In the genomic region with DNA sequence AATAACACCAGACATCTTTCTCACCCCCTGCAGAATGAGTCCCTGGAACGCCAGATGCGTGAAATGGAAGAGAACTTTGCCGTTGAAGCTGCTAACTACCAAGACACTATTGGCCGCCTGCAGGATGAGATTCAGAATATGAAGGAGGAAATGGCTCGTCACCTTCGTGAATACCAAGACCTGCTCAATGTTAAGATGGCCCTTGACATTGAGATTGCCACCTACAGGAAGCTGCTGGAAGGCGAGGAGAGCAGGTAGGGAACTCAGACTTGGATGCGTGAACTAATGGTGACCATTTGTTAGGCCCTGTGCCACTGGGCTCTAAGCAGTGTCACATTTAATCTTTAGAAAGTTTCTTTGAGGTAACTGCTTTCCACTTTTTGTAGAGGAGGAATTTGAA, we compare ENCODE assay signal across 9 cellular contexts. TPM values are rescaled to one million over a fixed set of nuclear protein-coding genes. Genes with fewer than 3 reads are reported as not detected.
DNase-seq lines count a peak whose midpoint lies in the region; ATAC-seq, FAIRE-seq and TF ChIP-seq lines count a peak whose summit lies in the region.
"Had no signal": no experiment of that assay in that cellular context is flagged by ENCODE, and none has a peak within 500 bp of the region (broad histone marks: within the 10 kb centered on the region; RNA-seq: fewer than 3 reads in every experiment).

No MANE protein-coding gene starts in this region.

- peaks cover 58 to 84% of the 10 kb centered on the region in 2 donors for H3K36me3 Mint-ChIP-seq in CD4-positive, alpha-beta memory T cell

- peak overlapping the region; percentile 97 for H3K4me2 ChIP-seq in endothelial cell of umbilical vein (ENCODE audit: insufficient read depth, low read length)

- no peaks in the 10 kb centered on the region for H3K27me3 ChIP-seq in CD4-positive, alpha-beta memory T cell (ENCODE audit: insufficient read depth, low read length)
- H3K27me3 ChIP-seq in endothelial cell of umbilical vein (ENCODE audit: control insufficient read depth in 2 of 2, insufficient read depth in 2 of 2, low read length in 2 of 2) (no peaks in the 10 kb centered on the region), rectal smooth muscle tissue (ENCODE audit: control insufficient read depth, insufficient read depth, low read length) (no peaks in the 10 kb centered on the region)

- no peak for ATAC-seq in GM18873 (IDR thresholded peaks at IDR 0.05; ENCODE audit: low FRiP score, unreplicated experiment)

- peaks cover 51% of the 10 kb centered on the region for H3K79me2 ChIP-seq in endothelial cell of umbilical vein (ENCODE audit: control insufficient read depth, insufficient read depth, low read length)

- dilution Hi-C loops in endothelial cell of umbilical vein (cut with MboI; ENCODE audit: extremely low pct_ligation_motif_present, low sequenced_read_pairs): no loop called here

- no peaks in the 10 kb centered on the region for H3K27me3 Mint-ChIP-seq in CD4-positive, alpha-beta memory T cell

- peak in 1 of 2 donors; percentile 12 for TF ChIP-seq CTCF in endothelial cell of umbilical vein (IDR thresholded peaks at IDR 0.05; ENCODE audit: extremely low read depth in 1 of 2, insufficient read depth in 1 of 2, low read depth in 1 of 2, low read length in 2 of 2)

- peak overlapping the region; percentile 39 for H3K27ac ChIP-seq in CD4-positive, alpha-beta memory T cell (ENCODE audit: low read depth, low read length)
- peak overlapping the region; percentile 10 for H3K27ac ChIP-seq in endothelial cell of umbilical vein (ENCODE audit: insufficient read depth, low read depth, low read length)
- no peak overlapping the region for H3K27ac ChIP-seq in rectal smooth muscle tissue (ENCODE audit: low read depth, low read length)

- TF ChIP-seq POLR2A in endothelial cell of umbilical vein (IDR thresholded peaks at IDR 0.05; ENCODE audit: low read depth, low read length): no peak

- H3K9me1 ChIP-seq in endothelial cell of umbilical vein (replicated peaks; ENCODE audit: control insufficient read depth, extremely low read depth, insufficient read depth, low read length): no peaks in the 10 kb centered on the region

- H3K9ac ChIP-seq in endothelial cell of umbilical vein (replicated peaks; ENCODE audit: extremely low read depth, insufficient read depth, low read length) (peak overlapping the region; percentile 89), rectal smooth muscle tissue (ENCODE audit: low read length) (no peak overlapping the region)

- CTCF ChIA-PET in CD4-positive, alpha-beta memory T cell (lab: Charles Lee; ENCODE audit: partially characterized antibody): interaction anchor here (1.0 kb wide), 1 partner anchor 407 kb away, joined by 3 read pairs; no protein-coding TSS in a partner anchor
- CTCF ChIA-PET in endothelial cell of umbilical vein (lab: Charles Lee): interaction anchor here (1.2 kb wide), 1 partner anchor 382 kb away, joined by 4 read pairs; no protein-coding TSS in a partner anchor

- peaks cover 0 to 5% (median 0%) of the 10 kb centered on the region in 8 donors for H3K9me3 Mint-ChIP-seq in CD4-positive, alpha-beta memory T cell

- H3K4me1 Mint-ChIP-seq in CD4-positive, alpha-beta memory T cell: peaks cover 28 to 68% (median 50%) of the 10 kb centered on the region in 4 donors

- peaks cover 28% of the 10 kb centered on the region for H4K20me1 ChIP-seq in endothelial cell of umbilical vein (replicated peaks; ENCODE audit: control insufficient read depth, extremely low read depth, insufficient read depth, low read length)

- no TSS peak for BruUV-seq in endothelial cell of umbilical vein (replicated peaks; lab: Mats Ljungman, UMichigan)

- H3K4me3 ChIP-seq in CD4-positive, alpha-beta memory T cell (ENCODE audit: low read length in 2 of 2): no peak overlapping the region
- H3K4me3 ChIP-seq in endothelial cell of umbilical vein (replicated peaks in 1 of 3; ENCODE audit: insufficient read depth in 1 of 3, low read depth in 1 of 3, low read length in 3 of 3) (peak overlapping the region in 1 of 3 experiments; percentile 35), rectal smooth muscle tissue (ENCODE audit: low read length) (peak overlapping the region; percentile 7)

- POLR2A ChIA-PET in CD4-positive, alpha-beta memory T cell (lab: Charles Lee; ENCODE audit: partially characterized antibody): interaction anchor here (0.7 to 15.7 kb wide), 3 partner anchors 32 to 418 kb away, joined by 3 to 483 read pairs (median 5); a partner anchor contains a TSS
- POLR2A ChIA-PET in endothelial cell of umbilical vein (lab: Charles Lee): interaction anchor here (0.7 to 1.7 kb wide), 2 partner anchors 34 to 239 kb away, joined by 3 to 5 read pairs; a partner anchor contains a TSS

- no peak for FAIRE-seq in endothelial cell of umbilical vein (lab: Jason Lieb, UNC)

- H3K4me1 ChIP-seq in CD4-positive, alpha-beta memory T cell (ENCODE audit: insufficient read depth, low read length): peaks cover 49% of the 10 kb centered on the region
- peaks cover 36% of the 10 kb centered on the region for H3K4me1 ChIP-seq in endothelial cell of umbilical vein (ENCODE audit: control insufficient read depth, extremely low read depth, insufficient read depth, low read length)
- peaks cover 17% of the 10 kb centered on the region for H3K4me1 ChIP-seq in rectal smooth muscle tissue (ENCODE audit: control insufficient read depth, insufficient read depth, low read length)

- peak overlapping the region in 5 of 8 donors; percentile 21 to 61 (median 32) for H3K4me3 Mint-ChIP-seq in CD4-positive, alpha-beta memory T cell

- H3K27ac Mint-ChIP-seq in CD4-positive, alpha-beta memory T cell: peak overlapping the region; percentile 53 to 99 (median 78)

- H3K9me3 ChIP-seq in CD4-positive, alpha-beta memory T cell (ENCODE audit: control insufficient read depth in 1 of 2, low read length in 2 of 2): no peaks in the 10 kb centered on the region
- no peaks in the 10 kb centered on the region for H3K9me3 ChIP-seq in endothelial cell of umbilical vein (replicated peaks; ENCODE audit: control insufficient read depth, insufficient read depth, low read length)

- H2AFZ ChIP-seq in endothelial cell of umbilical vein (ENCODE audit: low read depth, low read length): no peak overlapping the region

- intact Hi-C loops in CD4-positive, alpha-beta memory T cell (cut with micrococcal nuclease): no loop called here
- intact Hi-C loops in endothelial cell of umbilical vein (cut with micrococcal nuclease): no loop called here

- DNase-seq in CD4-positive, alpha-beta memory T cell: no peak
- DNase-seq in M059J (ENCODE audit: low read depth) (peak; percentile 44), endothelial cell of umbilical vein (ENCODE audit: low read depth, low spot score) (peak; percentile 32), NCI-H446 treated with DMSO at 0.1 percent for 48 hours (lab: John Stamatoyannopoulos, UW) (no peak), islet precursor cell (no peak), NCI-H2107 (lab: John Stamatoyannopoulos, UW) (no peak)
- DNase-seq: SHP77 treated with DMSO at 0.1 percent for 48 hours had no signal

- H3K36me3 ChIP-seq in CD4-positive, alpha-beta memory T cell (ENCODE audit: insufficient read depth, low read length): peaks cover 70% of the 10 kb centered on the region
- H3K36me3 ChIP-seq in endothelial cell of umbilical vein (ENCODE audit: control insufficient read depth in 2 of 2, extremely low read depth in 1 of 2, insufficient read depth in 2 of 2, low read length in 2 of 2) (peaks cover 27 to 70% of the 10 kb centered on the region in 2 experiments), rectal smooth muscle tissue (ENCODE audit: control insufficient read depth, insufficient read depth, low read length) (peaks cover 28% of the 10 kb centered on the region)

TF ChIP-seq in endothelial cell of umbilical vein, 7 proteins besides CTCF, POLR2A, EP300 and RAD21:
- TF ChIP-seq POLR2AphosphoS5 (IDR thresholded peaks at IDR 0.05; ENCODE audit: insufficient read depth, low read depth, low read length) (no peak), FOS (IDR thresholded peaks at IDR 0.05; ENCODE audit: borderline replicate concordance, insufficient read depth, low read length) (no peak), GATA2 (IDR thresholded peaks at IDR 0.05; ENCODE audit: insufficient read depth, insufficient read length, low read depth, low read length) (no peak), JUN (IDR thresholded peaks at IDR 0.05; ENCODE audit: borderline replicate concordance, insufficient read depth, insufficient read length, low read depth) (no peak)
TF ChIP-seq in endothelial cell of umbilical vein: peak in this region for 0.

RNA-seq across cellular contexts. Expression of a gene that starts 7.1 kb away (rescaled TPM):
- 100 to 1,000 TPM; 657 to 677 TPM for total RNA-seq in CD4-positive, alpha-beta memory T cell
- polyA plus RNA-seq in CD4-positive, alpha-beta memory T cell: 100 to 1,000 TPM; 309 to 696 TPM
- total RNA-seq in M059J (2014; rRNA removed; shearing (Covaris generic)): 2,499 and 3,150 TPM in 2 replicates
- 5,754 and 5,781 TPM in 2 replicates for total RNA-seq in endothelial cell of umbilical vein
- 5,699 and 8,361 TPM in 2 replicates for polyA plus RNA-seq in endothelial cell of umbilical vein
- polyA plus RNA-seq in endothelial cell of umbilical vein (2011; cell fraction: cytosol; rRNA removed): 5,912 and 6,029 TPM in 2 replicates
- polyA plus RNA-seq in endothelial cell of umbilical vein (2011; cell fraction: nucleus; rRNA removed): 4,094 and 4,300 TPM in 2 replicates
- polyA plus RNA-seq in endothelial cell of umbilical vein (2012): 4,943 and 4,968 TPM in 2 replicates
- polyA minus RNA-seq in endothelial cell of umbilical vein: 4,544 and 4,712 TPM in 2 replicates
- polyA minus RNA-seq in endothelial cell of umbilical vein (2011; cell fraction: cytosol; rRNA and poly(A)+ RNA removed): 370 TPM
- polyA minus RNA-seq in endothelial cell of umbilical vein (2011; cell fraction: nucleus; rRNA and poly(A)+ RNA removed): 1,556 and 2,259 TPM in 2 replicates

RNA-seq across cellular contexts. Expression of a gene that starts 33.7 kb away (rescaled TPM):
- 10 to 100 TPM; 20.2 to 21.3 TPM for total RNA-seq in CD4-positive, alpha-beta memory T cell
- polyA plus RNA-seq in CD4-positive, alpha-beta memory T cell: 1 to 10 TPM; 7.3 to 8.2 TPM
- total RNA-seq in M059J (2014; rRNA removed; shearing (Covaris generic)): 2.6 and 3.3 TPM in 2 replicates
- total RNA-seq in endothelial cell of umbilical vein: 12.3 and 15.2 TPM in 2 replicates
- 10.0 and 15.3 TPM in 2 replicates for polyA plus RNA-seq in endothelial cell of umbilical vein
- polyA plus RNA-seq in endothelial cell of umbilical vein (2011; cell fraction: cytosol; rRNA removed): 5.1 and 5.2 TPM in 2 replicates
- 11.3 and 14.3 TPM in 2 replicates for polyA plus RNA-seq in endothelial cell of umbilical vein (2011; cell fraction: nucleus; rRNA removed)
- polyA plus RNA-seq in endothelial cell of umbilical vein (2012): 3.5 and 6.1 TPM in 2 replicates
- polyA minus RNA-seq in endothelial cell of umbilical vein: 15.6 and 18.2 TPM in 2 replicates
- 2.0 TPM for polyA minus RNA-seq in endothelial cell of umbilical vein (2011; cell fraction: cytosol; rRNA and poly(A)+ RNA removed)
- 52.0 and 59.3 TPM in 2 replicates for polyA minus RNA-seq in endothelial cell of umbilical vein (2011; cell fraction: nucleus; rRNA and poly(A)+ RNA removed)

Comparison
In these comparisons a context has a peak if more than half of its experiments do, and no peak if none do; other contexts are left out.
1. DNase-seq: peak in M059J (single experiment) and endothelial cell of umbilical vein (single experiment); none in CD4-positive, alpha-beta memory T cell (0 of 5), NCI-H446 treated with DMSO at 0.1 percent for 48 hours (single experiment), islet precursor cell (single experiment) and NCI-H2107 (single experiment).